ENCODE assay signal across 15 cellular contexts in the genomic region with DNA sequence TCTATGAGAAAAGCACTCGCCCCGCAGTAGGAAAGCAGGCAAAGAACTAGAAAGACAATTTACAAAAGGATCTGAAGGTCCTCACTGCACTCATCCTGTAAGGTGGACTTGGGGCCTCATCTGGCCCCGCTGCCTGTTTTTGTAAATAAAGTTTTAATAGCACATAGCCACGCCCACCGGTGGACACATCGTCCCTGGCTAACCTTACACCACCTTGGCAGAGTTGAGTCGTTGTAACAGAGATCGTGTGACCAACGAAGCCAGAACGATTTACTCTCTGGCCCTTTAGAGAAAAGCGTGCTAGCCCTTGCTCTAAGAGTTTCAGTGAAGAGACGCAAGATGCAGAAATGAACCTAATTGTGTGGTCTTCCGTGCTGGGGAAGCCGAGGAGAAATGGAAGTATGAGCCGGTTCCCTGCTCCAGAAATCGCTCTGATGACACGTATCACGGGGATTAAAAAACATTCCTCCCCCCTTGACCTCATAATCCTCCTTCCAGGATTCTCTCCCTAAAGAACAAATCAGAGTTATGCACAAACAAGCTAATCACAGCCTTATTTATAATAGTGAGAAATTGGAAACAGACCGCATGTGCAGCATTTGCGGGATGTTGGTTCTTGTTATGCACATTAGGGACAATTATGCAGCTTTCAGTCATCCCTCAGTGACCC.
DNase-seq lines count a peak whose midpoint lies in the region; ATAC-seq and TF ChIP-seq lines count a peak whose summit lies in the region.
"Had no signal": no experiment of that assay in that cellular context is flagged by ENCODE, and none has a peak within 500 bp of the region (broad histone marks: within the 10 kb centered on the region; RNA-seq: fewer than 3 reads in every experiment).

No MANE protein-coding gene starts in this region.

- H3K27me3 Mint-ChIP-seq in natural killer cell (ENCODE audit: low read depth in 2 of 2) = peaks cover 15 to 29% of the 10 kb centered on the region in 2 donors
- peaks cover 12 to 22% of the 10 kb centered on the region in 2 donors for H3K27me3 Mint-ChIP-seq in natural killer cell treated with Interleukin-12 subunit alpha and Interleukin-12 subunit beta and Interleukin-15 and Interleukin-18, amount 100 ng/mL, for 72 hours

- H3K9me3 Mint-ChIP-seq in natural killer cell = no peaks in the 10 kb centered on the region
- no peaks in the 10 kb centered on the region for H3K9me3 Mint-ChIP-seq in natural killer cell treated with Interleukin-12 subunit alpha and Interleukin-12 subunit beta and Interleukin-15 and Interleukin-18, amount 100 ng/mL, for 72 hours

- DNase-seq in natural killer cell = peak; percentile 7
- no peak for DNase-seq in natural killer cell treated with Interleukin-12 subunit alpha and Interleukin-12 subunit beta and Interleukin-15 and Interleukin-18, amount 100 ng/mL, for 72 hours (ENCODE audit: low spot score)
- DNase-seq in fibroblast of villous mesenchyme (ENCODE audit: low read depth) = peak; percentile 55
- peak; percentile 44 for DNase-seq in posterior vena cava (ENCODE audit: low spot score)
- no peak for DNase-seq in SW480 (ENCODE audit: low spot score)
- DNase-seq in NK-92 treated with Interleukin-12 subunit alpha and Interleukin-12 subunit beta, amount 100 ng/mL, for 24 hours (lab: John Stamatoyannopoulos, UW) = no peak
- DNase-seq: effector CD8-positive, alpha-beta T cell; KBM-7; NCI-H1417; NCI-H446 treated with DMSO at 0.1 percent for 48 hours; PC-3 had no signal

- intact Hi-C loops in natural killer cell (cut with micrococcal nuclease) = no loop called here
- intact Hi-C loops in posterior vena cava (cut with DNase I) = no loop called here

- H3K36me3 Mint-ChIP-seq in natural killer cell = no peaks in the 10 kb centered on the region
- H3K36me3 Mint-ChIP-seq in natural killer cell treated with Interleukin-12 subunit alpha and Interleukin-12 subunit beta and Interleukin-15 and Interleukin-18, amount 100 ng/mL, for 72 hours = no peaks in the 10 kb centered on the region

- ATAC-seq in natural killer cell (no peak), HG02852 (IDR thresholded peaks at IDR 0.05; ENCODE audit: unreplicated experiment) (no peak), GM21360 (IDR thresholded peaks at IDR 0.05; ENCODE audit: unreplicated experiment) (no peak)
- no peak for ATAC-seq in natural killer cell treated with Interleukin-12 subunit alpha and Interleukin-12 subunit beta and Interleukin-15 and Interleukin-18, amount 100 ng/mL, for 72 hours
- ATAC-seq: HCT116, PC-3 had no signal

- TF ChIP-seq CTCF in natural killer cell (IDR thresholded peaks at IDR 0.05) (no peak), fibroblast of villous mesenchyme (IDR thresholded peaks at IDR 0.05; ENCODE audit: insufficient read depth, low read depth, low read length) (no peak)

- H3K4me1 Mint-ChIP-seq in natural killer cell = peaks cover 9 to 15% of the 10 kb centered on the region in 2 donors
- peaks cover 9 to 14% of the 10 kb centered on the region in 2 donors for H3K4me1 Mint-ChIP-seq in natural killer cell treated with Interleukin-12 subunit alpha and Interleukin-12 subunit beta and Interleukin-15 and Interleukin-18, amount 100 ng/mL, for 72 hours (ENCODE audit: low read depth in 2 of 2)

- no peak overlapping the region for H3K27ac Mint-ChIP-seq in natural killer cell
- H3K27ac Mint-ChIP-seq in natural killer cell treated with Interleukin-12 subunit alpha and Interleukin-12 subunit beta and Interleukin-15 and Interleukin-18, amount 100 ng/mL, for 72 hours = no peak overlapping the region

- no peak overlapping the region for H3K4me3 Mint-ChIP-seq in natural killer cell
- no peak overlapping the region for H3K4me3 Mint-ChIP-seq in natural killer cell treated with Interleukin-12 subunit alpha and Interleukin-12 subunit beta and Interleukin-15 and Interleukin-18, amount 100 ng/mL, for 72 hours

- H3K4me3 ChIP-seq in fibroblast of villous mesenchyme (ENCODE audit: low read depth, low read length) = no peak overlapping the region
- H3K4me3 ChIP-seq: skin epidermis had no signal

Comparison
In these comparisons a context has a peak if more than half of its experiments do, and no peak if none do; other contexts are left out.
1. DNase-seq: peak in natural killer cell (single experiment), fibroblast of villous mesenchyme (single experiment) and posterior vena cava (single experiment); none in natural killer cell treated with Interleukin-12 subunit alpha and Interleukin-12 subunit beta and Interleukin-15 and Interleukin-18, amount 100 ng/mL, for 72 hours (single experiment), SW480 (single experiment) and NK-92 treated with Interleukin-12 subunit alpha and Interleukin-12 subunit beta, amount 100 ng/mL, for 24 hours (single experiment).